ENCODE assay signal across 9 cellular contexts in genomic region chr22:27686534-27686933, GRCh38.
DNase-seq lines count a peak whose midpoint lies in the region; ATAC-seq and TF ChIP-seq lines count a peak whose summit lies in the region.
"Had no signal": no experiment of that assay in that cellular context is flagged by ENCODE, and none has a peak within 500 bp of the region (broad histone marks: within the 10 kb centered on the region; RNA-seq: fewer than 3 reads in every experiment).

No MANE protein-coding gene starts in this region.

- H3K27me3 Mint-ChIP-seq in activated T-cell treated with anti-CD3 and anti-CD28 coated beads, Interleukin-2, amount 50 U/mL, for 4 hours (ENCODE audit: low read depth): peaks cover 6% of the 10 kb centered on the region

- no peaks in the 10 kb centered on the region for H3K4me1 Mint-ChIP-seq in activated T-cell treated with anti-CD3 and anti-CD28 coated beads, Interleukin-2, amount 50 U/mL, for 4 hours (ENCODE audit: low read depth)

- H3K27ac ChIP-seq in HCT116 (ENCODE audit: low read depth, low read length): peak overlapping the region; percentile 8; the same call in 1 of the 2 replicates
- H3K27ac ChIP-seq in smooth muscle cell (ENCODE audit: low read depth): peak overlapping the region; percentile 70

- H3K9ac ChIP-seq in HCT116 (ENCODE audit: low read length) (peak overlapping the region; percentile 53), smooth muscle cell (ENCODE audit: low read depth) (peak overlapping the region; percentile 18)

- H4K20me1 ChIP-seq in HCT116 (ENCODE audit: insufficient read depth): no peaks in the 10 kb centered on the region
- no peaks in the 10 kb centered on the region for H4K20me1 ChIP-seq in smooth muscle cell (ENCODE audit: low read depth)

- no peaks in the 10 kb centered on the region for H3K9me2 ChIP-seq in HCT116 (ENCODE audit: insufficient read depth)

- RAD21 ChIA-PET in HCT116 (lab: Charles Lee; ENCODE audit: low non-redundant PET in 1 of 2, low total read pairs in 2 of 2, uncharacterized antibody in 2 of 2, unreplicated experiment in 2 of 2): interaction anchor here in 1 of 2 experiments (0.7 kb wide), 1 partner anchor 887 kb away, joined by 3 read pairs; no protein-coding TSS in a partner anchor

- CTCF ChIA-PET in HCT116 (lab: Charles Lee): no interaction called here

- peak overlapping the region in 1 of 2 experiments; percentile 32; a peak in 2 of 4 replicates for H3K4me3 ChIP-seq in HCT116 (replicated peaks in 1 of 2; ENCODE audit: low read depth in 1 of 2, low read length in 2 of 2)
- H3K4me3 ChIP-seq in cardiac fibroblast (replicated peaks in 1 of 2; ENCODE audit: low read depth in 2 of 2, low read length in 2 of 2): no peak overlapping the region
- no peak overlapping the region for H3K4me3 ChIP-seq in smooth muscle cell

- H3K27me3 ChIP-seq in HCT116 (ENCODE audit: insufficient read depth, low read length) (no peaks in the 10 kb centered on the region), smooth muscle cell (ENCODE audit: low read depth) (no peaks in the 10 kb centered on the region)

- no TSS peak for BruUV-seq in HCT116 (replicated peaks; lab: Mats Ljungman, UMichigan)

- H2AFZ ChIP-seq in HCT116 (ENCODE audit: low read depth, low read length, poor library complexity, severe bottlenecking) (peak overlapping the region; percentile 62), smooth muscle cell (ENCODE audit: low read depth) (peak overlapping the region; percentile 66)

- peaks cover 3% of the 10 kb centered on the region for H3F3A ChIP-seq in smooth muscle cell (ENCODE audit: low read depth)

- H3K36me3 Mint-ChIP-seq in activated T-cell treated with anti-CD3 and anti-CD28 coated beads, Interleukin-2, amount 50 U/mL, for 4 hours (ENCODE audit: insufficient read depth): no peaks in the 10 kb centered on the region

- intact Hi-C loops in HCT116 (cut with micrococcal nuclease): no loop called here

- DNase-seq in HCT116 (ENCODE audit: low read depth, low spot score) (peak; percentile 68), cardiac fibroblast (ENCODE audit: low read depth in 2 of 2) (peak; percentile 90 to 97), kidney tubule cell (ENCODE audit: low spot score) (peak; percentile 49), smooth muscle cell (lab: John Stamatoyannopoulos, UW; ENCODE audit: unreplicated experiment) (peak; percentile 27), activated gamma-delta T cell (lab: John Stamatoyannopoulos, UW) (no peak), OCI-M2 (lab: John Stamatoyannopoulos, UW; ENCODE audit: unreplicated experiment) (no peak)
- no peak for DNase-seq in activated T-cell treated with anti-CD3 and anti-CD28 coated beads, Interleukin-2, amount 50 U/mL, for 4 hours
- DNase-seq in activated CD4-positive, alpha-beta T cell treated with anti-CD3 and anti-CD28 coated beads for 4 hours: no peak
- DNase-seq: cerebellar nuclear complex had no signal

- H3K4me3 Mint-ChIP-seq in activated T-cell treated with anti-CD3 and anti-CD28 coated beads, Interleukin-2, amount 50 U/mL, for 4 hours: no peak overlapping the region

- no peak for TF ChIP-seq POLR2A in HCT116 (IDR thresholded peaks at IDR 0.05; ENCODE audit: borderline replicate concordance, extremely low read depth, insufficient read depth, insufficient read length)

- no peak for TF ChIP-seq RAD21 in HCT116 (IDR thresholded peaks at IDR 0.05; ENCODE audit: low read depth)

- no peak for TF ChIP-seq CTCF in HCT116 (IDR thresholded peaks at IDR 0.05 in 2 of 3, conservative IDR thresholded peaks at IDR 0.05 in 1 of 3; ENCODE audit: borderline replicate concordance in 1 of 3, insufficient read depth in 1 of 3, low read depth in 2 of 3, low read length in 2 of 3)
- no peak for TF ChIP-seq CTCF in cardiac fibroblast (IDR thresholded peaks at IDR 0.05; ENCODE audit: low read depth, low read length)
- no peak for TF ChIP-seq CTCF in smooth muscle cell (IDR thresholded peaks at IDR 0.05; ENCODE audit: borderline replicate concordance, insufficient read depth, poor library complexity, severe bottlenecking)

- no peaks in the 10 kb centered on the region for H3K9me3 Mint-ChIP-seq in activated T-cell treated with anti-CD3 and anti-CD28 coated beads, Interleukin-2, amount 50 U/mL, for 4 hours

- H3K4me2 ChIP-seq in HCT116 (ENCODE audit: low read length): peak overlapping the region; percentile 72
- no peak overlapping the region for H3K4me2 ChIP-seq in smooth muscle cell

- H3K79me2 ChIP-seq in HCT116 (ENCODE audit: insufficient read depth, low read length) (no peaks in the 10 kb centered on the region), smooth muscle cell (ENCODE audit: low read depth) (no peaks in the 10 kb centered on the region)

- no peaks in the 10 kb centered on the region for H3K9me3 ChIP-seq in HCT116 (ENCODE audit: control insufficient read depth in 1 of 2, insufficient read depth in 1 of 2, low read depth in 1 of 2, low read length in 2 of 2)
- H3K9me3 ChIP-seq in smooth muscle cell (replicated peaks; ENCODE audit: low read depth): no peaks in the 10 kb centered on the region

- POLR2A ChIA-PET in HCT116 (lab: Charles Lee): interaction anchor here (0.6 kb wide), 1 partner anchor 16 kb away, joined by 3 read pairs; no protein-coding TSS in a partner anchor

- H3K4me1 ChIP-seq in HCT116 (ENCODE audit: control insufficient read depth in 1 of 2, insufficient read depth in 2 of 2, low read length in 2 of 2) (peaks cover 14 to 21% of the 10 kb centered on the region in 2 experiments), smooth muscle cell (ENCODE audit: low read depth) (peaks cover 6% of the 10 kb centered on the region)

- ATAC-seq in HCT116: peak; percentile 97
- no peak for ATAC-seq in activated T-cell treated with anti-CD3 and anti-CD28 coated beads, Interleukin-2, amount 50 U/mL, for 4 hours

- WGBS in smooth muscle cell (ENCODE audit: low lambda C conversion rate): 4% methylated on average over 10 of the region's 10 CpGs

- H3K36me3 ChIP-seq in HCT116 (ENCODE audit: control insufficient read depth in 1 of 2, insufficient read depth in 2 of 2, low read length in 2 of 2) (no peaks in the 10 kb centered on the region), smooth muscle cell (ENCODE audit: low read depth) (no peaks in the 10 kb centered on the region)

TF ChIP-seq in HCT116, 20 proteins besides CTCF, POLR2A, EP300 and RAD21:
- TF ChIP-seq ZNF274 (IDR thresholded peaks at IDR 0.05; ENCODE audit: low read depth, low read length) (no peak), TCF7L2 (IDR thresholded peaks at IDR 0.05; ENCODE audit: borderline replicate concordance, extremely low read depth, insufficient read depth, insufficient read length) (no peak), CBX3 (IDR thresholded peaks at IDR 0.05; ENCODE audit: low read depth) (no peak), SIN3A (IDR thresholded peaks at IDR 0.05; ENCODE audit: low read depth) (no peak), POLR2AphosphoS5 (IDR thresholded peaks at IDR 0.05; ENCODE audit: low read depth, low read length) (no peak), YY1 (IDR thresholded peaks at IDR 0.05; ENCODE audit: extremely low read depth, insufficient replicate concordance, low read depth, low read length) (no peak)

Comparison
In these comparisons a context has a peak if more than half of its experiments do, and no peak if none do; other contexts are left out.
1. DNase-seq: peak in HCT116 (single experiment), cardiac fibroblast (2 of 2), kidney tubule cell (single experiment) and smooth muscle cell (single experiment); none in activated T-cell treated with anti-CD3 and anti-CD28 coated beads, Interleukin-2, amount 50 U/mL, for 4 hours (single experiment), activated CD4-positive, alpha-beta T cell treated with anti-CD3 and anti-CD28 coated beads for 4 hours (0 of 2), activated gamma-delta T cell (single experiment) and OCI-M2 (single experiment).